In the genomic region with DNA sequence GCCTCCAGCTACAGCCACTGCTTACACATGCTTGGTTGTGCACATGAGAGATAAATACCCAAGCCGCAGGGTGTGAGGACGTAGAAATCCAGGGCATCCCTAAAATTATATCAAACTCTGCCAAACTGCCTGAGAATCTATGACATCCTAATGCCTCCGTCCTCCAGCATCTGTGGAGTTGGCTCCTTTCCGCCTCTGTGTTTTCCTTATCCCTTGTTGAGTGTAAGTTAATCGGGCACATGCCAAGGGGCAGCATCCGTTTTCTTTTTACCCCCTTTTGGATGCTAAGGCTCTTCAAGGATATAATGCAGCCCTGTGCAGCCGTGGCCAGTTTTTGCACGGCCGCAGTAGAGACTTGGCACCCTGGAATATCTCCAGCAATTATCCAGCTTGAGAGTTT, we compare ENCODE assay signal across 16 cellular contexts.
"Had no signal": no experiment of that assay in that cellular context is flagged by ENCODE, and none has a peak within 500 bp of the region (broad histone marks: within the 10 kb centered on the region; RNA-seq: fewer than 3 reads in every experiment).

No MANE protein-coding gene starts in this region.

- ATAC-seq: left cardiac atrium, lower lobe of right lung had no signal

- H3K9me3 Mint-ChIP-seq: activated naive CD8-positive, alpha-beta T cell treated with anti-CD3 and anti-CD28 coated beads for 36 hours; activated T-helper 1 cell treated with anti-CD3 and anti-CD28 coated beads, Interleukin-12 subunit alpha, Interleukin-12 subunit beta, Interleukin-2, Interleukin-4 antibody, amounts not matched to agents 30 ng/mL and 10 ng/mL and 1 ng/mL, durations not matched to agents 14 hours and 24 hours and 36 hours; nephron progenitor cell had no signal

- DNase-seq: activated CD4-positive, alpha-beta T cell treated with anti-CD3 and anti-CD28 coated beads, Interleukin-2, amount 50 U/mL, for 4 hours; activated naive CD8-positive, alpha-beta T cell treated with anti-CD3 and anti-CD28 coated beads for 36 hours; activated T-cell treated with anti-CD3 and anti-CD28 coated beads for 4 hours; amniotic stem cell; effector CD4-positive, alpha-beta T cell; left cardiac atrium; lower lobe of right lung; nephron progenitor cell; nucleus accumbens; stimulated activated CD4-positive, alpha-beta T cell treated with anti-CD3 and anti-CD28 coated beads, Interleukin-2, amount 100 ng/mL, for 24 hours; stimulated activated naive CD4-positive, alpha-beta T cell treated with Interleukin-2 at 50 U/mL for 16 hours; T-helper 2 cell; upper lobe of left lung had no signal

- H3K27ac ChIP-seq: lower lobe of right lung, upper lobe of left lung, VCaP had no signal

- H3K36me3 Mint-ChIP-seq: activated naive CD8-positive, alpha-beta T cell treated with anti-CD3 and anti-CD28 coated beads for 36 hours had no signal

- H3K4me1 Mint-ChIP-seq: activated naive CD8-positive, alpha-beta T cell treated with anti-CD3 and anti-CD28 coated beads for 36 hours had no signal

- H3K27me3 ChIP-seq: breast epithelium, upper lobe of left lung had no signal

- H3K4me3 Mint-ChIP-seq: activated naive CD8-positive, alpha-beta T cell treated with anti-CD3 and anti-CD28 coated beads for 36 hours; activated T-helper 1 cell treated with anti-CD3 and anti-CD28 coated beads, Interleukin-12 subunit alpha, Interleukin-12 subunit beta, Interleukin-2, Interleukin-4 antibody, amounts not matched to agents 30 ng/mL and 10 ng/mL and 1 ng/mL, durations not matched to agents 14 hours and 24 hours and 36 hours; nephron progenitor cell had no signal

- H3K36me3 ChIP-seq: breast epithelium, lower lobe of right lung had no signal

- H3K4me3 ChIP-seq: breast epithelium, lower lobe of right lung, upper lobe of left lung had no signal

- H3K27ac Mint-ChIP-seq: activated naive CD8-positive, alpha-beta T cell treated with anti-CD3 and anti-CD28 coated beads for 36 hours; activated T-helper 1 cell treated with anti-CD3 and anti-CD28 coated beads, Interleukin-12 subunit alpha, Interleukin-12 subunit beta, Interleukin-2, Interleukin-4 antibody, amounts not matched to agents 30 ng/mL and 10 ng/mL and 1 ng/mL, durations not matched to agents 14 hours and 24 hours and 36 hours; nephron progenitor cell had no signal

- H3K9me3 ChIP-seq: breast epithelium, lower lobe of right lung, upper lobe of left lung had no signal
